ENCODE assay signal across 1 cellular context in the genomic region with DNA sequence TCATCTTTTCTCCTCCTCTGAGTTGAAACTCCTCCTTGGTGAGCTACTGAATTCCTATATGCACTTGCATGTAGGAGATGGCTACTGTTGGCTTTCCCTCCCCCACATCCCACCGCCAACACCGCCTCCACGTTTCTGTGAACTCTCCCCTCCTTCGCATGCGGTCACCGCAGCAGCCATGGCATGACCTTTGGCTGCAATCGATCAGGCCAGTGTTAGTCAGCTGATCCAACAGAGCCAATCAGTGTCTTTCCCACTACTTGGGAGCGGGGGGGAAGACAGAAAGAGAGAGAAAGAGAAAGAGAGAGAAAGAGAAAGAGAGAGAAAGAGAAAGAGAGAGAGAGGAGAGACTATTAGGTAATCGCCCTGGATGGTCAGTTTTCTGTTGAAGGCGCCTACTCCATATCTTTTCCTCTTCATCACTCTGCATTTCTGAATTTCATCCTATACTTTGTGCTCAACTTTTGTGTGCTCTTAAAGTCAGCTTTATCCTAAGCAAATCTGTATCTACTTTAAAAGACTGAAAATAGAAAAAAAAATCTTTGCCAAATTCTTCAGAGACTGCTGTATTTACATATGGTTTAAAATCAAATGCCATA.
TF ChIP-seq lines count a peak whose summit lies in the region.

No MANE protein-coding gene starts in this region.

TF ChIP-seq in HepG2, 621 proteins besides CTCF, POLR2A, EP300 and RAD21 (continued from another document and continues in another):
- TF ChIP-seq ZNF256 (CRISPR knock-in tag; conservative IDR thresholded peaks at IDR 0.05) (peak; percentile 87; the same call in 1 of the 2 replicates), U2AF2 (IDR thresholded peaks at IDR 0.05; ENCODE audit: low read depth, low read length) (no peak), CEBPG (CRISPR knock-in tag; IDR thresholded peaks at IDR 0.05) (peak; percentile 58), ZNF354B (CRISPR knock-in tag; IDR thresholded peaks at IDR 0.05) (peak; percentile 93), ZBTB40 (IDR thresholded peaks at IDR 0.05) (no peak), ZBTB40 (CRISPR knock-in tag; IDR thresholded peaks at IDR 0.05) (peak; percentile 92; the same call in 1 of the 2 replicates), GMEB2 (CRISPR knock-in tag; IDR thresholded peaks at IDR 0.05; ENCODE audit: low read depth) (no peak), ZNF12 (CRISPR knock-in tag; IDR thresholded peaks at IDR 0.05) (peak; percentile 83), RCOR2 (CRISPR knock-in tag; IDR thresholded peaks at IDR 0.05) (peak; percentile 67; the same call in 1 of the 2 replicates), SMAD9 (CRISPR knock-in tag; IDR thresholded peaks at IDR 0.05) (peak; percentile 82; the same call in 1 of the 2 replicates), PRDM4 (CRISPR knock-in tag; IDR thresholded peaks at IDR 0.05; ENCODE audit: borderline replicate concordance) (no peak), ZZZ3 (CRISPR knock-in tag; IDR thresholded peaks at IDR 0.05; ENCODE audit: borderline replicate concordance) (no peak), TMF1 (CRISPR knock-in tag; IDR thresholded peaks at IDR 0.05; ENCODE audit: low read depth) (peak; percentile 99), MED8 (CRISPR knock-in tag; IDR thresholded peaks at IDR 0.05; ENCODE audit: insufficient replicate concordance) (peak; percentile 72), ZFP36 (IDR thresholded peaks at IDR 0.05; ENCODE audit: borderline replicate concordance, low read depth, low read length, partially characterized antibody) (no peak), NR2F2 (IDR thresholded peaks at IDR 0.05; ENCODE audit: borderline replicate concordance, low read depth) (peak; percentile 86), ZNF558 (CRISPR knock-in tag; IDR thresholded peaks at IDR 0.05; ENCODE audit: borderline replicate concordance) (peak; percentile 83; the same call in 1 of the 2 replicates), ZNF138 (CRISPR knock-in tag; IDR thresholded peaks at IDR 0.05; ENCODE audit: low read depth) (peak; percentile 48; the same call in 1 of the 2 replicates), ZNF678 (CRISPR knock-in tag; IDR thresholded peaks at IDR 0.05) (peak; percentile 46; the same call in 1 of the 2 replicates), ZNF441 (CRISPR knock-in tag; IDR thresholded peaks at IDR 0.05; ENCODE audit: borderline replicate concordance) (peak; percentile 93), MXD4 (CRISPR knock-in tag; IDR thresholded peaks at IDR 0.05) (peak; percentile 84; the same call in 1 of the 2 replicates), MTF1 (CRISPR knock-in tag; IDR thresholded peaks at IDR 0.05) (peak; percentile 52; the same call in 1 of the 2 replicates), ZNF101 (CRISPR knock-in tag; IDR thresholded peaks at IDR 0.05; ENCODE audit: borderline replicate concordance, low read depth) (no peak), PAF1 (CRISPR knock-in tag; IDR thresholded peaks at IDR 0.05) (no peak), CBFB (CRISPR knock-in tag; IDR thresholded peaks at IDR 0.05) (peak; percentile 86), ZC3H4 (CRISPR knock-in tag; IDR thresholded peaks at IDR 0.05; ENCODE audit: borderline replicate concordance) (no peak), ZFP1 (CRISPR knock-in tag; IDR thresholded peaks at IDR 0.05) (no peak), ZNF644 (CRISPR knock-in tag; IDR thresholded peaks at IDR 0.05; ENCODE audit: low read depth) (peak; percentile 97), ZNF30 (CRISPR knock-in tag; IDR thresholded peaks at IDR 0.05) (peak; percentile 95), ZNF7 (CRISPR knock-in tag; IDR thresholded peaks at IDR 0.05) (no peak), PPARG (CRISPR knock-in tag; conservative IDR thresholded peaks at IDR 0.05) (peak; percentile 99), SAFB2 (CRISPR knock-in tag; IDR thresholded peaks at IDR 0.05; ENCODE audit: borderline replicate concordance, low read depth) (peak; percentile 63)
- TF ChIP-seq, protein P1, sequence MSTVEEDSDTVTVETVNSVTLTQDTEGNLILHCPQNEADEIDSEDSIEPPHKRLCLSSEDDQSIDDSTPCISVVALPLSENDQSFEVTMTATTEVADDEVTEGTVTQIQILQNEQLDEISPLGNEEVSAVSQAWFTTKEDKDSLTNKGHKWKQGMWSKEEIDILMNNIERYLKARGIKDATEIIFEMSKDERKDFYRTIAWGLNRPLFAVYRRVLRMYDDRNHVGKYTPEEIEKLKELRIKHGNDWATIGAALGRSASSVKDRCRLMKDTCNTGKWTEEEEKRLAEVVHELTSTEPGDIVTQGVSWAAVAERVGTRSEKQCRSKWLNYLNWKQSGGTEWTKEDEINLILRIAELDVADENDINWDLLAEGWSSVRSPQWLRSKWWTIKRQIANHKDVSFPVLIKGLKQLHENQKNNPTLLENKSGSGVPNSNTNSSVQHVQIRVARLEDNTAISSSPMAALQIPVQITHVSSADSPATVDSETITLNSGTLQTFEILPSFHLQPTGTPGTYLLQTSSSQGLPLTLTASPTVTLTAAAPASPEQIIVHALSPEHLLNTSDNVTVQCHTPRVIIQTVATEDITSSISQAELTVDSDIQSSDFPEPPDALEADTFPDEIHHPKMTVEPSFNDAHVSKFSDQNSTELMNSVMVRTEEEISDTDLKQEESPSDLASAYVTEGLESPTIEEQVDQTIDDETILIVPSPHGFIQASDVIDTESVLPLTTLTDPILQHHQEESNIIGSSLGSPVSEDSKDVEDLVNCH (CRISPR knock-in tag; IDR thresholded peaks at IDR 0.05), result peak; percentile 91; the same call in 1 of the 2 replicates
- TF ChIP-seq, protein P2, sequence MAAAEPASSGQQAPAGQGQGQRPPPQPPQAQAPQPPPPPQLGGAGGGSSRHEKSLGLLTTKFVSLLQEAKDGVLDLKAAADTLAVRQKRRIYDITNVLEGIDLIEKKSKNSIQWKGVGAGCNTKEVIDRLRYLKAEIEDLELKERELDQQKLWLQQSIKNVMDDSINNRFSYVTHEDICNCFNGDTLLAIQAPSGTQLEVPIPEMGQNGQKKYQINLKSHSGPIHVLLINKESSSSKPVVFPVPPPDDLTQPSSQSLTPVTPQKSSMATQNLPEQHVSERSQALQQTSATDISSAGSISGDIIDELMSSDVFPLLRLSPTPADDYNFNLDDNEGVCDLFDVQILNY (CRISPR knock-in tag; conservative IDR thresholded peaks at IDR 0.05), result no peak
- TF ChIP-seq, protein P3, sequence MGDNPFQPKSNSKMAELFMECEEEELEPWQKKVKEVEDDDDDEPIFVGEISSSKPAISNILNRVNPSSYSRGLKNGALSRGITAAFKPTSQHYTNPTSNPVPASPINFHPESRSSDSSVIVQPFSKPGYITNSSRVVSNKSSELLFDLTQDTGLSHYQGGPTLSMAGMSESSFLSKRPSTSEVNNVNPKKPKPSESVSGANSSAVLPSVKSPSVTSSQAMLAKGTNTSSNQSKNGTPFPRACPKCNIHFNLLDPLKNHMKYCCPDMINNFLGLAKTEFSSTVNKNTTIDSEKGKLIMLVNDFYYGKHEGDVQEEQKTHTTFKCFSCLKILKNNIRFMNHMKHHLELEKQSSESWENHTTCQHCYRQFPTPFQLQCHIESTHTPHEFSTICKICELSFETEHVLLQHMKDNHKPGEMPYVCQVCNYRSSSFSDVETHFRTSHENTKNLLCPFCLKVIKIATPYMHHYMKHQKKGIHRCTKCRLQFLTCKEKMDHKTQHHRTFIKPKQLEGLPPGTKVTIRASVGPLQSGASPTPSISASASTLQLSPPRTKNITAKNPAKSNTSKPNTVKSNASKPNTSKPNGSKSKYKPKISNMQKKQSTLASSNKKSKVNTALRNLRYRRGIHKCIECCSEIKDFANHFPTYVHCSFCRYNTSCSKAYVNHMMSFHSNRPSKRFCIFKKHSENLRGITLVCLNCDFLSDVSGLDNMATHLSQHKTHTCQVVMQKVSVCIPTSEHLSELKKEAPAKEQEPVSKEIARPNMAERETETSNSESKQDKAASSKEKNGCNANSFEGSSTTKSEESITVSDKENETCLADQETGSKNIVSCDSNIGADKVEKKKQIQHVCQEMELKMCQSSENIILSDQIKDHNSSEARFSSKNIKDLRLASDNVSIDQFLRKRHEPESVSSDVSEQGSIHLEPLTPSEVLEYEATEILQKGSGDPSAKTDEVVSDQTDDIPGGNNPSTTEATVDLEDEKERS (CRISPR knock-in tag; IDR thresholded peaks at IDR 0.05), result peak; percentile 98
- TF ChIP-seq, protein P4, sequence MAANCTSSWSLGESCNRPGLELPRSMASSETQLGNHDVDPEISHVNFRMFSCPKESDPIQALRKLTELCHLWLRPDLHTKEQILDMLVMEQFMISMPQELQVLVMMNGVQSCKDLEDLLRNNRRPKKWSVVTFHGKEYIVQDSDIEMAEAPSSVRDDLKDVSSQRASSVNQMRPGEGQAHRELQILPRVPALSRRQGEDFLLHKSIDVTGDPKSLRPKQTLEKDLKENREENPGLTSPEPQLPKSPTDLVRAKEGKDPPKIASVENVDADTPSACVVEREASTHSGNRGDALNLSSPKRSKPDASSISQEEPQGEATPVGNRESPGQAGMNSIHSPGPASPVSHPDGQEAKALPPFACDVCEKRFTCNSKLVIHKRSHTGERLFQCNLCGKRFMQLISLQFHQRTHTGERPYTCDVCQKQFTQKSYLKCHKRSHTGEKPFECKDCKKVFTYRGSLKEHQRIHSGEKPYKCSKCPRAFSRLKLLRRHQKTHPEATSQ (CRISPR knock-in tag; IDR thresholded peaks at IDR 0.05; ENCODE audit: borderline replicate concordance), result peak; percentile 99; the same call in 1 of the 2 replicates
